In genomic region chr22:42684462-42685195, GRCh38 we compare ENCODE assay signal across 2 cellular contexts.
TF ChIP-seq lines count a peak whose summit lies in the region.

No MANE protein-coding gene starts in this region.

TF ChIP-seq in H1, 55 proteins besides CTCF, POLR2A, EP300 and RAD21:
- TF ChIP-seq EGR1 (IDR thresholded peaks at IDR 0.05; ENCODE audit: borderline replicate concordance, low read depth, low read length) = no peak
- no peak for TF ChIP-seq E2F6 (IDR thresholded peaks at IDR 0.05)
- no peak for TF ChIP-seq KDM1A (IDR thresholded peaks at IDR 0.05; ENCODE audit: borderline replicate concordance, low read length)
- TF ChIP-seq POLR2AphosphoS5 (IDR thresholded peaks at IDR 0.05; ENCODE audit: low read depth, low read length) = no peak
- no peak for TF ChIP-seq NRF1 (IDR thresholded peaks at IDR 0.05; ENCODE audit: low read depth, low read length)
TF ChIP-seq in H1: peak in this region for 0.

TF ChIP-seq in GM23338, 12 proteins besides CTCF, POLR2A, EP300 and RAD21:
- TF ChIP-seq CREB1 (CRISPR knock-in tag; IDR thresholded peaks at IDR 0.05; ENCODE audit: low read depth) (no peak), ZNF331 (CRISPR knock-in tag; IDR thresholded peaks at IDR 0.05; ENCODE audit: low read depth) (no peak), STAT1 (IDR thresholded peaks at IDR 0.05; ENCODE audit: unreplicated experiment) (no peak), ZNF114 (CRISPR knock-in tag; IDR thresholded peaks at IDR 0.05) (no peak), POLR2AphosphoS5 (IDR thresholded peaks at IDR 0.05; ENCODE audit: low read depth) (no peak)
